ENCODE assay signal across 24 cellular contexts in the genomic region with DNA sequence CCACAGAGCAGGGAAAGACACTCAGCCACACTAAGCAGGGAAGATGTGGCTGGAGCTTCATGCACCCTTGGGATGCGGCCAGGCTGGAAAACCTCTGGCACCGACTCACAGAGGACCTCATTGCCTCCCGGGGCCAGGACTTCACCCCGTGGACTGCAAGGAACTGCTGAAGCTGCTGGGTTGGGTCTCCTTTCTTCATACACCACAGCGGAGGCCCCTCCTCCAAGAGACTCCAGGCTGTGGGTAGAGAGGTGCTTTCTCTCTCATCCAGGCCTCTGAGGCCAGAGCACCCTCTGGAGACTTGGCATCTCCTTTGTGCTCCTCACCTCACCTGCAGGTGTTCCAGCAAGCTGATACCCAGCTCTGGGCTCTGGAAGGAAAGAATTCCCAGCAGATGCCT.
DNase-seq lines count a peak whose midpoint lies in the region; ATAC-seq and TF ChIP-seq lines count a peak whose summit lies in the region.
"Had no signal": no experiment of that assay in that cellular context is flagged by ENCODE, and none has a peak within 500 bp of the region (broad histone marks: within the 10 kb centered on the region; RNA-seq: fewer than 3 reads in every experiment).

No MANE protein-coding gene starts in this region.

- no peak overlapping the region for H3K27ac Mint-ChIP-seq in activated T-cell treated with anti-CD3 and anti-CD28 coated beads, Interleukin-2, amount 50 U/mL, for 24 hours
- H3K27ac Mint-ChIP-seq in type B pancreatic cell, result no peak overlapping the region
- H3K27ac Mint-ChIP-seq: CD14-positive monocyte; CD4-positive, alpha-beta T cell; CD8-positive, alpha-beta memory T cell had no signal

- H3K4me3 Mint-ChIP-seq in activated T-cell treated with anti-CD3 and anti-CD28 coated beads, Interleukin-2, amount 50 U/mL, for 24 hours, result no peak overlapping the region
- H3K4me3 Mint-ChIP-seq in activated T-cell treated with anti-CD3 and anti-CD28 coated beads, Interleukin-2, amount 50 U/mL, for 4 hours, result no peak overlapping the region
- no peak overlapping the region for H3K4me3 Mint-ChIP-seq in type B pancreatic cell
- H3K4me3 Mint-ChIP-seq: CD14-positive monocyte; CD4-positive, alpha-beta T cell; CD8-positive, alpha-beta memory T cell had no signal

- no peaks in the 10 kb centered on the region for H3K27me3 Mint-ChIP-seq in activated T-cell treated with anti-CD3 and anti-CD28 coated beads, Interleukin-2, amount 50 U/mL, for 24 hours
- no peaks in the 10 kb centered on the region for H3K27me3 Mint-ChIP-seq in activated T-cell treated with anti-CD3 and anti-CD28 coated beads, Interleukin-2, amount 50 U/mL, for 4 hours (ENCODE audit: low read depth)
- peaks cover 25% of the 10 kb centered on the region for H3K27me3 Mint-ChIP-seq in type B pancreatic cell
- H3K27me3 Mint-ChIP-seq: CD4-positive, alpha-beta T cell had no signal

- H3K36me3 Mint-ChIP-seq in activated T-cell treated with anti-CD3 and anti-CD28 coated beads, Interleukin-2, amount 50 U/mL, for 24 hours (ENCODE audit: low read depth), result peaks cover 96% of the 10 kb centered on the region
- H3K36me3 Mint-ChIP-seq in activated T-cell treated with anti-CD3 and anti-CD28 coated beads, Interleukin-2, amount 50 U/mL, for 4 hours (ENCODE audit: insufficient read depth), result peaks cover 68% of the 10 kb centered on the region
- peaks cover 3% of the 10 kb centered on the region for H3K36me3 Mint-ChIP-seq in type B pancreatic cell

- H3K9me3 Mint-ChIP-seq in activated T-cell treated with anti-CD3 and anti-CD28 coated beads, Interleukin-2, amount 50 U/mL, for 24 hours, result peaks cover 11% of the 10 kb centered on the region
- H3K9me3 Mint-ChIP-seq in activated T-cell treated with anti-CD3 and anti-CD28 coated beads, Interleukin-2, amount 50 U/mL, for 4 hours, result peaks cover 3% of the 10 kb centered on the region
- peaks cover 4% of the 10 kb centered on the region for H3K9me3 Mint-ChIP-seq in type B pancreatic cell
- H3K9me3 Mint-ChIP-seq: CD8-positive, alpha-beta memory T cell had no signal

- peaks cover 15% of the 10 kb centered on the region for H3K4me1 Mint-ChIP-seq in activated T-cell treated with anti-CD3 and anti-CD28 coated beads, Interleukin-2, amount 50 U/mL, for 24 hours (ENCODE audit: low read depth)
- peaks cover 3% of the 10 kb centered on the region for H3K4me1 Mint-ChIP-seq in activated T-cell treated with anti-CD3 and anti-CD28 coated beads, Interleukin-2, amount 50 U/mL, for 4 hours (ENCODE audit: low read depth)
- no peaks in the 10 kb centered on the region for H3K4me1 Mint-ChIP-seq in type B pancreatic cell (ENCODE audit: unreplicated experiment)
- H3K4me1 Mint-ChIP-seq: CD14-positive monocyte had no signal

- TF ChIP-seq CTCF in type B pancreatic cell (conservative IDR thresholded peaks at IDR 0.05) (no peak), GM13976 (IDR thresholded peaks at IDR 0.05; ENCODE audit: borderline replicate concordance, control extremely low read depth, extremely low read depth, insufficient read depth, missing control alignments) (no peak)

- in situ Hi-C loops in GM13976 (cut with MboI; ENCODE audit: low sequenced_read_pairs, unreplicated experiment), result loop anchor here (25.0 kb wide), 1 partner anchor 577 kb away; no protein-coding TSS in a partner anchor

- intact Hi-C loops in posterior vena cava (cut with DNase I), result no loop called here

- DNase-seq in activated T-cell treated with anti-CD3 and anti-CD28 coated beads, Interleukin-2, amount 50 U/mL, for 24 hours, result peak; percentile 24
- no peak for DNase-seq in activated T-cell treated with anti-CD3 and anti-CD28 coated beads, Interleukin-2, amount 50 U/mL, for 4 hours
- DNase-seq in stimulated activated CD4-positive, alpha-beta T cell treated with anti-CD3 and anti-CD28 coated beads, Interleukin-15, amount 100 ng/mL, for 24 hours, result peak; percentile 0
- no peak for DNase-seq in stimulated activated CD4-positive, alpha-beta T cell treated with anti-CD3 and anti-CD28 coated beads, Interleukin-4, amount 100 ng/mL, for 4 hours
- DNase-seq in posterior vena cava (ENCODE audit: low spot score) (peak; percentile 71), type B pancreatic cell (ENCODE audit: extremely low spot score, unreplicated experiment) (peak; percentile 54), GM13976 (ENCODE audit: low spot score) (no peak), NOMO-1 (lab: John Stamatoyannopoulos, UW; ENCODE audit: unreplicated experiment in 2 of 2) (no peak)
- DNase-seq: 8988T; ACHN; AML-193; BE2C; CD4-positive, alpha-beta T cell; CD8-positive, alpha-beta memory T cell; DMS 273 treated with DMSO at 0.1 percent for 48 hours; DMS79; EL; GDM1; GM23248; H7; HCEC 1CT had no signal

- no peak for ATAC-seq in activated T-cell treated with anti-CD3 and anti-CD28 coated beads, Interleukin-2, amount 50 U/mL, for 4 hours
- ATAC-seq: A549, GM12878 had no signal

Comparison
In these comparisons a context has a peak if more than half of its experiments do, and no peak if none do; other contexts are left out.
1. DNase-seq: peak in activated T-cell treated with anti-CD3 and anti-CD28 coated beads, Interleukin-2, amount 50 U/mL, for 24 hours (single experiment), stimulated activated CD4-positive, alpha-beta T cell treated with anti-CD3 and anti-CD28 coated beads, Interleukin-15, amount 100 ng/mL, for 24 hours (single experiment), posterior vena cava (single experiment) and type B pancreatic cell (single experiment); none in activated T-cell treated with anti-CD3 and anti-CD28 coated beads, Interleukin-2, amount 50 U/mL, for 4 hours (single experiment), stimulated activated CD4-positive, alpha-beta T cell treated with anti-CD3 and anti-CD28 coated beads, Interleukin-4, amount 100 ng/mL, for 4 hours (0 of 2), GM13976 (single experiment) and NOMO-1 (0 of 2).